In genomic region chr21:42641311-42642218, GRCh38 we compare ENCODE assay signal across 13 cellular contexts. TPM values are rescaled to one million over a fixed set of nuclear protein-coding genes. Genes with fewer than 3 reads are reported as not detected.
DNase-seq lines count a peak whose midpoint lies in the region; TF ChIP-seq lines count a peak whose summit lies in the region.
"Had no signal": no experiment of that assay in that cellular context is flagged by ENCODE, and none has a peak within 500 bp of the region (broad histone marks: within the 10 kb centered on the region; RNA-seq: fewer than 3 reads in every experiment).

No MANE protein-coding gene starts in this region.

- no peak overlapping the region for H3K4me2 ChIP-seq in neuronal stem cell (ENCODE audit: insufficient read depth, low read length, poor library complexity, severe bottlenecking)

- peak overlapping the region; percentile 52 for H2BK12ac ChIP-seq in neuronal stem cell (ENCODE audit: low read length)

- H4K8ac ChIP-seq in neuronal stem cell (ENCODE audit: low read depth, low read length): no peak overlapping the region

- TF ChIP-seq CTCF in BE2C (IDR thresholded peaks at IDR 0.05; ENCODE audit: low read depth, low read length) (no peak), fibroblast of mammary gland (conservative IDR thresholded peaks at IDR 0.05; ENCODE audit: control insufficient read depth, insufficient read depth, low read depth, low read length) (no peak)

- H3K27me3 ChIP-seq in BE2C: no peaks in the 10 kb centered on the region
- H3K27me3 ChIP-seq in neuronal stem cell (ENCODE audit: control insufficient read depth in 3 of 3, insufficient read depth in 3 of 3, low read depth in 1 of 3, low read length in 3 of 3): no peaks in the 10 kb centered on the region
- H3K27me3 ChIP-seq: SJCRH30 had no signal

- no peak overlapping the region for H2AK5ac ChIP-seq in neuronal stem cell (ENCODE audit: low read depth, low read length)

- H3K4me1 ChIP-seq in BE2C (no peaks in the 10 kb centered on the region), neuronal stem cell (ENCODE audit: control insufficient read depth in 2 of 2, insufficient read depth in 1 of 2, low read depth in 1 of 2, low read length in 2 of 2) (peaks cover 16 to 28% of the 10 kb centered on the region in 2 donors)
- H3K4me1 ChIP-seq: SJCRH30 had no signal

- DNase-seq in BE2C (no peak), SK-N-MC (ENCODE audit: low read depth, low spot score) (no peak), fibroblast of mammary gland (ENCODE audit: low read depth) (peak; percentile 62), neuronal stem cell (ENCODE audit: low spot score) (no peak), mesenteric fat pad (ENCODE audit: low spot score) (no peak), NCI-H128 (lab: John Stamatoyannopoulos, UW; ENCODE audit: unreplicated experiment) (no peak), dedifferentiated amniotic fluid mesenchymal stem cell (ENCODE audit: extremely low spot score) (no peak), EL (no peak)
- DNase-seq: HFFc6; NCI-H2081 treated with DMSO at 0.1 percent for 48 hours; SJCRH30; stimulated activated CD4-positive, alpha-beta T cell treated with anti-CD3 and anti-CD28 coated beads, Interleukin-15, amount 100 ng/mL, for 24 hours had no signal

- H3K18ac ChIP-seq in neuronal stem cell (ENCODE audit: low read length): peak overlapping the region; percentile 95

- peak overlapping the region; percentile 27 for H4K91ac ChIP-seq in neuronal stem cell (ENCODE audit: low read depth, low read length, poor library complexity)

- H3K4me3 ChIP-seq in BE2C (ENCODE audit: low read depth, low read length) (peak overlapping the region; percentile 10), SK-N-MC (0 out of 2 replicates have a peak overlapping the region, but pooled peaks have one; percentile 14), fibroblast of mammary gland (ENCODE audit: control insufficient read depth, low read depth, low read length) (no peak overlapping the region), neuronal stem cell (ENCODE audit: low read length in 2 of 2) (peak overlapping the region in 1 of 2 donors; percentile 22)
- H3K4me3 ChIP-seq: SJCRH30 had no signal

- H3K14ac ChIP-seq in neuronal stem cell (ENCODE audit: low read length): no peak overlapping the region

- H2AFZ ChIP-seq in neuronal stem cell (ENCODE audit: low read length): peak overlapping the region; percentile 79

- H3K9ac ChIP-seq in SK-N-MC (ENCODE audit: insufficient read length): no peak overlapping the region
- no peak overlapping the region for H3K9ac ChIP-seq in neuronal stem cell (ENCODE audit: low read depth, low read length, poor library complexity)

- H2BK5ac ChIP-seq in neuronal stem cell (ENCODE audit: low read length): no peak overlapping the region

- H3K27ac ChIP-seq in SK-N-MC: no peak overlapping the region
- H3K27ac ChIP-seq in neuronal stem cell (replicated peaks; ENCODE audit: low read length): no peak overlapping the region
- H3K27ac ChIP-seq: neutrophil, SJCRH30 had no signal

- H3K23ac ChIP-seq in neuronal stem cell (ENCODE audit: low read depth, low read length, poor library complexity): peak overlapping the region; percentile 30

- peak overlapping the region; percentile 35 for H2BK120ac ChIP-seq in neuronal stem cell (ENCODE audit: low read depth, low read length)

- no CpG with 5 or more reads among the region's 24 CpGs for WGBS in neuronal stem cell (ENCODE audit: extremely low coverage in 2 of 2, insufficient read length in 2 of 2, insufficient replicate concordance in 1 of 2), 2 donors

- no peak overlapping the region for H3K4ac ChIP-seq in neuronal stem cell (ENCODE audit: low read length)

- H3K79me1 ChIP-seq in neuronal stem cell (ENCODE audit: low read depth, low read length): no peaks in the 10 kb centered on the region

- peak overlapping the region; percentile 11 for H2BK15ac ChIP-seq in neuronal stem cell (ENCODE audit: low read length)

- H3K36me3 ChIP-seq in BE2C (no peaks in the 10 kb centered on the region), SK-N-MC (ENCODE audit: insufficient read depth, low read length) (no peaks in the 10 kb centered on the region), neuronal stem cell (replicated peaks in 1 of 2; ENCODE audit: control insufficient read depth in 2 of 2, insufficient read depth in 2 of 2, low read length in 2 of 2) (no peaks in the 10 kb centered on the region)
- H3K36me3 ChIP-seq: neutrophil, SJCRH30 had no signal

- H3K9me3 ChIP-seq in BE2C: no peaks in the 10 kb centered on the region; the same call in 1 of the 2 replicates
- H3K9me3 ChIP-seq in SK-N-MC (ENCODE audit: low read depth, low read length): no peaks in the 10 kb centered on the region
- H3K9me3 ChIP-seq in neuronal stem cell (replicated peaks in 1 of 2; ENCODE audit: control insufficient read depth in 2 of 2, insufficient read depth in 1 of 2, low read depth in 1 of 2, low read length in 2 of 2): peaks cover 0 to 2% of the 10 kb centered on the region in 2 donors
- H3K9me3 ChIP-seq: neutrophil, SJCRH30 had no signal

RNA-seq across cellular contexts. Expression of gene PDE9A, which starts 11.9 kb away (rescaled TPM):
- polyA plus RNA-seq in BE2C (2012; ENCODE audit: insufficient read depth, insufficient read length, low read depth): 4.2 TPM
- 44.9 TPM for polyA plus RNA-seq in neuronal stem cell (2013, experiment 1 of 2)
- 45.6 TPM for polyA plus RNA-seq in neuronal stem cell (2013, experiment 2 of 2)
- total RNA-seq in mesenteric fat pad: 7.9 TPM
- total RNA-seq: HFFc6 had no signal
